ENCODE assay signal across 27 cellular contexts in genomic region chr1:21013510-21013909, GRCh38.
DNase-seq lines count a peak whose midpoint lies in the region; ATAC-seq and TF ChIP-seq lines count a peak whose summit lies in the region.
"Had no signal": no experiment of that assay in that cellular context is flagged by ENCODE, and none has a peak within 500 bp of the region (broad histone marks: within the 10 kb centered on the region; RNA-seq: fewer than 3 reads in every experiment).

No MANE protein-coding gene starts in this region.

- TF ChIP-seq CTCF in HFFc6 (IDR thresholded peaks at IDR 0.05) (no peak), GM10266 (IDR thresholded peaks at IDR 0.05; ENCODE audit: control insufficient read depth, insufficient read depth, low read depth, missing control alignments) (no peak)

- peaks cover 38% of the 10 kb centered on the region for H3K4me1 Mint-ChIP-seq in HFFc6 (ENCODE audit: low read depth)
- H3K4me1 Mint-ChIP-seq in stimulated activated naive CD8-positive, alpha-beta T cell treated with anti-CD3 and anti-CD28 coated beads, Interleukin-15, amount 100 ng/mL, for 72 hours, result no peaks in the 10 kb centered on the region

- no peaks in the 10 kb centered on the region for H3K36me3 ChIP-seq in mesendoderm (ENCODE audit: control insufficient read depth, insufficient read depth, low read length)
- H3K36me3 ChIP-seq: esophagus squamous epithelium, gastrocnemius medialis, lower lobe of right lung, upper lobe of right lung had no signal

- H3K27ac ChIP-seq in cingulate gyrus (ENCODE audit: low read depth, low read length), result peak overlapping the region; percentile 15
- no peak overlapping the region for H3K27ac ChIP-seq in mesendoderm (ENCODE audit: low read depth, low read length)
- H3K27ac ChIP-seq: esophagus squamous epithelium, lower lobe of right lung, psoas muscle, RWPE1, upper lobe of right lung had no signal

- no peak overlapping the region for H2BK120ac ChIP-seq in mesendoderm (ENCODE audit: low read depth, low read length)

- no peak overlapping the region for H2BK5ac ChIP-seq in mesendoderm (ENCODE audit: low read length)

- H3K4me3 Mint-ChIP-seq in HFFc6, result no peak overlapping the region
- H3K4me3 Mint-ChIP-seq in stimulated activated naive CD8-positive, alpha-beta T cell treated with anti-CD3 and anti-CD28 coated beads, Interleukin-15, amount 100 ng/mL, for 72 hours, result no peak overlapping the region
- H3K4me3 Mint-ChIP-seq: stimulated activated naive B cell treated with anti-CD40 and anti-IgM and Interleukin-4, amounts not matched to agents 10 μg/mL and 1 μg/mL and 100 μg/mL, for 72 hours had no signal

- peaks cover 13% of the 10 kb centered on the region for H3K79me1 ChIP-seq in mesendoderm (ENCODE audit: low read length)

- H4K8ac ChIP-seq in mesendoderm (ENCODE audit: low read depth, low read length), result peak overlapping the region; percentile 56

- no peak overlapping the region for H2BK15ac ChIP-seq in mesendoderm (replicated peaks; ENCODE audit: low read depth)

- no peak overlapping the region for H2AK5ac ChIP-seq in mesendoderm (ENCODE audit: low read length)

- H3K9me3 Mint-ChIP-seq in HFFc6, result no peaks in the 10 kb centered on the region
- H3K9me3 Mint-ChIP-seq in stimulated activated naive CD8-positive, alpha-beta T cell treated with anti-CD3 and anti-CD28 coated beads, Interleukin-15, amount 100 ng/mL, for 72 hours, result no peaks in the 10 kb centered on the region
- H3K9me3 Mint-ChIP-seq: stimulated activated naive B cell treated with anti-CD40 and anti-IgM and Interleukin-4, amounts not matched to agents 10 μg/mL and 1 μg/mL and 100 μg/mL, for 72 hours had no signal

- DNase-seq in HFFc6, result no peak
- DNase-seq in mesendoderm, result peak; percentile 5
- DNase-seq in sciatic nerve (ENCODE audit: low spot score), result no peak
- DNase-seq in stimulated activated naive CD8-positive, alpha-beta T cell treated with anti-CD3 and anti-CD28 coated beads, Interleukin-15, amount 100 ng/mL, for 72 hours, result no peak
- no peak for DNase-seq in GM10266 (ENCODE audit: extremely low spot score)
- no peak for DNase-seq in NCI-H748 treated with DMSO at 0.1 percent for 48 hours (lab: John Stamatoyannopoulos, UW)
- DNase-seq: activated T-cell treated with anti-CD3 and anti-CD28 coated beads, Interleukin-2, amount 50 U/mL, for 48 hours; C1 segment of cervical spinal cord; central memory CD4-positive, alpha-beta T cell; COR-L47; dermis blood vessel endothelial cell; esophagus squamous epithelium; gastrocnemius medialis; GOT3; lower lobe of right lung; NCI-H1092 treated with DMSO at 0.1 percent for 48 hours; NCI-H187 treated with DMSO at 0.1 percent for 48 hours; NCI-H524 treated with DMSO at 0.1 percent for 48 hours; nucleus accumbens; OCI-M1; psoas muscle; stimulated activated naive B cell treated with anti-CD40 and anti-IgM and Interleukin-4, amounts not matched to agents 10 μg/mL and 1 μg/mL and 100 μg/mL, for 72 hours; upper lobe of right lung had no signal

- H3K56ac ChIP-seq in mesendoderm (ENCODE audit: low read length), result no peak overlapping the region

- no peak overlapping the region for H4K5ac ChIP-seq in mesendoderm (ENCODE audit: low read length)

- H3K4ac ChIP-seq in mesendoderm (ENCODE audit: low read depth, low read length), result no peak overlapping the region

- peak overlapping the region; percentile 74 for H3K23ac ChIP-seq in mesendoderm (ENCODE audit: low read length)

- H3K27me3 Mint-ChIP-seq in HFFc6 (ENCODE audit: insufficient read depth), result peaks cover 2% of the 10 kb centered on the region; the same call in 1 of the 2 replicates
- H3K27me3 Mint-ChIP-seq in stimulated activated naive CD8-positive, alpha-beta T cell treated with anti-CD3 and anti-CD28 coated beads, Interleukin-15, amount 100 ng/mL, for 72 hours, result no peaks in the 10 kb centered on the region
- H3K27me3 Mint-ChIP-seq: stimulated activated naive B cell treated with anti-CD40 and anti-IgM and Interleukin-4, amounts not matched to agents 10 μg/mL and 1 μg/mL and 100 μg/mL, for 72 hours had no signal

- no peak overlapping the region for H3K18ac ChIP-seq in mesendoderm (ENCODE audit: low read length)

- H3K4me2 ChIP-seq in mesendoderm (ENCODE audit: low read length), result no peak overlapping the region
- H3K4me2 ChIP-seq: SK-N-SH had no signal

- peaks cover 11% of the 10 kb centered on the region for H3K79me2 ChIP-seq in mesendoderm (ENCODE audit: control insufficient read depth, insufficient read depth, low read length)

- no peaks in the 10 kb centered on the region for H3K27me3 ChIP-seq in mesendoderm (ENCODE audit: insufficient read depth, low read length, poor library complexity)
- H3K27me3 ChIP-seq: esophagus squamous epithelium, gastrocnemius medialis, upper lobe of right lung had no signal

- H3K4me1 ChIP-seq in mesendoderm (ENCODE audit: control insufficient read depth, low read depth, low read length), result peaks cover 2% of the 10 kb centered on the region
- H3K4me1 ChIP-seq: esophagus squamous epithelium, lower lobe of right lung, upper lobe of right lung had no signal

- ATAC-seq in sciatic nerve (peak; percentile 28), GM19328 (IDR thresholded peaks at IDR 0.05; ENCODE audit: unreplicated experiment) (no peak)
- ATAC-seq in stimulated activated naive CD8-positive, alpha-beta T cell treated with anti-CD3 and anti-CD28 coated beads, Interleukin-15, amount 100 ng/mL, for 72 hours, result no peak
- ATAC-seq: gastrocnemius medialis; lower lobe of right lung; psoas muscle; stimulated activated naive B cell treated with anti-CD40 and anti-IgM and Interleukin-4, amounts not matched to agents 10 μg/mL and 1 μg/mL and 100 μg/mL, for 72 hours; upper lobe of right lung had no signal

- no CpG with 5 or more reads among the region's 3 CpGs for WGBS in mesendoderm (ENCODE audit: extremely low coverage, insufficient coverage, low lambda C conversion rate)

- intact Hi-C loops in sciatic nerve (cut with DNase I), result no loop called here

- H3K27ac Mint-ChIP-seq in HFFc6, result peak overlapping the region; percentile 34
- no peak overlapping the region for H3K27ac Mint-ChIP-seq in stimulated activated naive CD8-positive, alpha-beta T cell treated with anti-CD3 and anti-CD28 coated beads, Interleukin-15, amount 100 ng/mL, for 72 hours
- H3K27ac Mint-ChIP-seq: stimulated activated naive B cell treated with anti-CD40 and anti-IgM and Interleukin-4, amounts not matched to agents 10 μg/mL and 1 μg/mL and 100 μg/mL, for 72 hours had no signal

- H3K9ac ChIP-seq in mesendoderm (ENCODE audit: low read length), result no peak overlapping the region
- H3K9ac ChIP-seq: SK-N-SH had no signal

- H3K4me3 ChIP-seq in mesendoderm (ENCODE audit: low read length), result no peak overlapping the region
- H3K4me3 ChIP-seq: esophagus squamous epithelium, gastrocnemius medialis, lower lobe of right lung, psoas muscle, upper lobe of right lung had no signal

- H3K36me3 Mint-ChIP-seq in HFFc6 (ENCODE audit: low read depth), result peaks cover 22% of the 10 kb centered on the region
